1 cellular context compared by ENCODE assay signal in the genomic region with DNA sequence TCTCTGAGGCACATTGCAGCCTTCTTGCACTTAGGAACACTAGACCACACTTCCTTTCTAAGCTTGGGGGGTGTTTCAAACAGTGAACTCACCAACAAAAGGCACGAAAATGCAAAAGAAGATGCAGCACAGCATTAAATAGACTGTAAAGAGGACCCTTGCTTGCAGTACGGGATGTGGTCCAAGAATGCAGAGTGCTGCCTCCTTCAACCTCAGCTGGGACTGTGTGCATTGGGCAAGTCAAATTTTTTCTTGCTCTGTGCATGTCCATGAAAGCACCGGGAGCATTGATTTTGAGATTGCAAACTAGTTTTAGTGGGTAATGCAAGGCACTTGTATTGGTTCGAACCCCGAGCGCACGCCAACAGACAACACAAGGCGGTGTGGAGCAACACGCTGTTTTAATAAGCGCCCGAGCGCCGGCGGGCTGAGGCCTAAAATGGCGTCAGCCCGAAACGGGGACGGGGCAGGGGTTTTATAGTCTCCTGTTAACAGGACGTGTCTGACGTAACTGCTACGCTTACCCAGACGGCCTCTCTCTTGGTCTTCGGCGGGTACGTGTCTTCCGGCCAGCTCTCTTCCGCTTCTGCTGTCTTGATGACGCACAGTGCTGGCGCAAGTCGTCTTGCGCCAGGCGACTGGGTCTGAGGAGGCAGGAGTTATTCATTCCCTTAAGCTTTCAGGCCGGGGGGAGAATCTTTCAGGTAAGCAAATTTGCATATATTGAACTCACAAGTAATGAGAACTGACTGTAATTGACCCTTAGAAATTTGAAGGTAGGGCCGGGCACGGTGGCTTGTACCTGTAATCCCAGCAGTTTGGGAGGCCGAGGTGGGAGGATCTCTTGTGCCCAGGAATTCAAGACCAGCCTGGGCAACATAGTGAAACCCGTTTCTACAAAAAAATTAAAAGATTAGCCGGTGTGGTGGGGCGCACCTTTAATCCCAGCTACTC.
TF ChIP-seq lines count a peak whose summit lies in the region.

No MANE protein-coding gene starts in this region.

TF ChIP-seq in GM23338, 12 proteins besides CTCF, POLR2A, EP300 and RAD21 (continued from another document):
- TF ChIP-seq, protein P1, sequence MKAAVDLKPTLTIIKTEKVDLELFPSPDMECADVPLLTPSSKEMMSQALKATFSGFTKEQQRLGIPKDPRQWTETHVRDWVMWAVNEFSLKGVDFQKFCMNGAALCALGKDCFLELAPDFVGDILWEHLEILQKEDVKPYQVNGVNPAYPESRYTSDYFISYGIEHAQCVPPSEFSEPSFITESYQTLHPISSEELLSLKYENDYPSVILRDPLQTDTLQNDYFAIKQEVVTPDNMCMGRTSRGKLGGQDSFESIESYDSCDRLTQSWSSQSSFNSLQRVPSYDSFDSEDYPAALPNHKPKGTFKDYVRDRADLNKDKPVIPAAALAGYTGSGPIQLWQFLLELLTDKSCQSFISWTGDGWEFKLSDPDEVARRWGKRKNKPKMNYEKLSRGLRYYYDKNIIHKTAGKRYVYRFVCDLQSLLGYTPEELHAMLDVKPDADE (IDR thresholded peaks at IDR 0.05) = no peak
- TF ChIP-seq CREB1 (CRISPR knock-in tag; IDR thresholded peaks at IDR 0.05; ENCODE audit: low read depth) = no peak
- no peak for TF ChIP-seq EZH2phosphoT487 (IDR thresholded peaks at IDR 0.05; ENCODE audit: unreplicated experiment)
